9 cellular contexts compared by ENCODE assay signal in the genomic region with DNA sequence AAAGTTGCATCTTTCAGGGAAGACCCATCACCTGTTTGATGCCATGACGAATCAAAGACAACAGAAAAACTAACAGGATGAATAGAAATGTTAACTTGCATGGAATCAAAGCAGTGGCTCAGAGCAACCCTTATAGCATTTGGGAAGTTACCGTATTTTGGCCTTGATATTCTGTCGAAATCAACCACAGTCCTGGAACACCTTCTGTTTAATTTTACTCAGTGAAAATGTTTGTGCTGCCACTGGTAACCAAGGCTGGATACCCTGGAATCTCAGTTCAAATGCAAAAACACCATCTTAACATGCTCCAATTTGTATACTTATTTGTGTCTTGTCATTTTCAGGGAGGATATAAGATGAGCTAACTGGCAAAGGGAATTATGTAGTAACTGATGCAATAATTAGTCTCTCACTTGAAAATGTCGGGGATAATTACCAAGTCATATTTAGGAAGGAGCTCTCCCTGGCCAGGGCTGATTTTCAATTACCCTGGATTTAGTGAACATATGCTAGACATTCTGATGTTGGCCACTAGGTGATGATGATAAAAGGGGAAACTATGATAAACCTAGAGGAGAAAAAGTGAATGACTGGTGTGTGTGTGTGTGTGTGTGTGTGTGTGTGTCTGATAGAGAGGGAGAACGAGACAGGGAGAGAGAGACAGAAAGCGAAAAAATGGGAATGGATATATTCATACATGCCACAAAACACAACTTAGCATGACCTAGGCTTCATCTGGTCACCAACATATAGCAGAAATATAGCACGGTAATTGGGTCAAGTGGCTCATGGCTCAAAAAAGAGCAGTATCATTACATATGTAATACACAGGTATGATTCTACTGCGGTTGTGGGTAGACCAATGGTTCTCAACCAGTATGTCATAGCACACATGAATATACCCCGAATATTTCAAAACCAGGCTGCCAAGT. TPM values are rescaled to one million over a fixed set of nuclear protein-coding genes. Genes with fewer than 3 reads are reported as not detected.
DNase-seq lines count a peak whose midpoint lies in the region; ATAC-seq and TF ChIP-seq lines count a peak whose summit lies in the region.
"Had no signal": no experiment of that assay in that cellular context is flagged by ENCODE, and none has a peak within 500 bp of the region (broad histone marks: within the 10 kb centered on the region; RNA-seq: fewer than 3 reads in every experiment).

No MANE protein-coding gene starts in this region.

- H3K36me3 ChIP-seq in SK-N-SH (replicated peaks in 1 of 2; ENCODE audit: control insufficient read depth in 1 of 2, insufficient read depth in 2 of 2, low read length in 1 of 2) (no peaks in the 10 kb centered on the region), kidney epithelial cell (ENCODE audit: control insufficient read depth, insufficient read depth, low read length) (no peaks in the 10 kb centered on the region), upper lobe of right lung (no peaks in the 10 kb centered on the region)

- POLR2A ChIA-PET in SK-N-SH (lab: Yijun Ruan, JAX): no interaction called here

- H3K27me3 ChIP-seq in SK-N-SH (ENCODE audit: insufficient read depth) (no peaks in the 10 kb centered on the region), kidney epithelial cell (ENCODE audit: control insufficient read depth, insufficient read depth, low read length) (no peaks in the 10 kb centered on the region), upper lobe of right lung (no peaks in the 10 kb centered on the region)

- intact Hi-C loops in upper lobe of right lung (cut with DNase I): no loop called here

- H3K9me3 ChIP-seq in SK-N-SH (no peaks in the 10 kb centered on the region), upper lobe of right lung (no peaks in the 10 kb centered on the region)

- no peak for TF ChIP-seq RAD21 in SK-N-SH (IDR thresholded peaks at IDR 0.05; ENCODE audit: low read length)

- no peaks in the 10 kb centered on the region for H4K20me1 ChIP-seq in SK-N-SH (ENCODE audit: insufficient read depth)

- no peaks in the 10 kb centered on the region for H3K9me2 ChIP-seq in SK-N-SH

- TF ChIP-seq EP300 in SK-N-SH (IDR thresholded peaks at IDR 0.05; ENCODE audit: borderline replicate concordance in 1 of 2, low read depth in 1 of 2, low read length in 1 of 2): no peak

- H3K4me2 ChIP-seq in SK-N-SH: no peak overlapping the region

- peaks cover 1 to 3% of the 10 kb centered on the region in 2 experiments; a peak in 1 of 4 replicates for H3K4me1 ChIP-seq in SK-N-SH (ENCODE audit: control insufficient read depth in 1 of 2, insufficient read depth in 2 of 2, low read depth in 1 of 2, low read length in 1 of 2)
- peaks cover 11% of the 10 kb centered on the region for H3K4me1 ChIP-seq in upper lobe of right lung

- TF ChIP-seq CTCF in SK-N-SH (IDR thresholded peaks at IDR 0.05) (peak; percentile 59), kidney epithelial cell (IDR thresholded peaks at IDR 0.05; ENCODE audit: insufficient read depth, low read length, poor library complexity, severe bottlenecking) (peak; percentile 57), upper lobe of right lung (IDR thresholded peaks at IDR 0.05) (no peak)

- CTCF ChIA-PET in SK-N-SH (lab: Yijun Ruan, JAX): interaction anchor here (0.6 to 2.5 kb wide), 13 partner anchors 9 to 241 kb away, joined by 3 to 12 read pairs (median 3); a partner anchor contains a TSS

- H3K9ac ChIP-seq in SK-N-SH: no peak overlapping the region

- no peak overlapping the region for H2AFZ ChIP-seq in SK-N-SH (ENCODE audit: low read depth)

- H3K4me3 ChIP-seq in SK-N-SH (ENCODE audit: low read depth in 2 of 2, low read length in 1 of 2) (no peak overlapping the region), kidney epithelial cell (ENCODE audit: low read depth, low read length) (no peak overlapping the region), upper lobe of right lung (no peak overlapping the region)

- DNase-seq in DMS 273 treated with DMSO at 0.1 percent for 48 hours (lab: John Stamatoyannopoulos, UW) (peak; percentile 46), SK-N-SH (no peak), kidney epithelial cell (ENCODE audit: low read depth) (no peak), dedifferentiated amniotic fluid mesenchymal stem cell (ENCODE audit: extremely low spot score) (no peak), upper lobe of right lung (no peak), UCSD-AML1 (lab: John Stamatoyannopoulos, UW; ENCODE audit: unreplicated experiment) (no peak)
- DNase-seq in stimulated activated CD4-positive, alpha-beta T cell treated with anti-CD3 and anti-CD28 coated beads, Interleukin-4, amount 100 ng/mL, for 24 hours: no peak

- ATAC-seq in HG03175 (IDR thresholded peaks at IDR 0.05; ENCODE audit: unreplicated experiment) (peak; percentile 52), upper lobe of right lung (no peak)

- 78% methylated on average over 9 of the region's 9 CpGs for WGBS in SK-N-SH (ENCODE audit: low lambda C conversion rate)

- no peaks in the 10 kb centered on the region for H3K79me2 ChIP-seq in SK-N-SH (ENCODE audit: insufficient read depth)

- peaks cover 3% of the 10 kb centered on the region for H3F3A ChIP-seq in SK-N-SH (replicated peaks; ENCODE audit: insufficient read depth)

- no peak overlapping the region for H3K27ac ChIP-seq in SK-N-SH (ENCODE audit: low read depth in 2 of 2, low read length in 1 of 2)
- H3K27ac ChIP-seq in upper lobe of right lung: no peak overlapping the region

TF ChIP-seq in SK-N-SH, 30 proteins besides CTCF, POLR2A, EP300 and RAD21:
- no peak for TF ChIP-seq ELF1 (IDR thresholded peaks at IDR 0.05)
- TF ChIP-seq SIN3A (IDR thresholded peaks at IDR 0.05; ENCODE audit: borderline replicate concordance, low read depth, low read length): no peak
- no peak for TF ChIP-seq TAF1 (IDR thresholded peaks at IDR 0.05; ENCODE audit: borderline replicate concordance, low read depth, low read length)
- TF ChIP-seq, protein P1, sequence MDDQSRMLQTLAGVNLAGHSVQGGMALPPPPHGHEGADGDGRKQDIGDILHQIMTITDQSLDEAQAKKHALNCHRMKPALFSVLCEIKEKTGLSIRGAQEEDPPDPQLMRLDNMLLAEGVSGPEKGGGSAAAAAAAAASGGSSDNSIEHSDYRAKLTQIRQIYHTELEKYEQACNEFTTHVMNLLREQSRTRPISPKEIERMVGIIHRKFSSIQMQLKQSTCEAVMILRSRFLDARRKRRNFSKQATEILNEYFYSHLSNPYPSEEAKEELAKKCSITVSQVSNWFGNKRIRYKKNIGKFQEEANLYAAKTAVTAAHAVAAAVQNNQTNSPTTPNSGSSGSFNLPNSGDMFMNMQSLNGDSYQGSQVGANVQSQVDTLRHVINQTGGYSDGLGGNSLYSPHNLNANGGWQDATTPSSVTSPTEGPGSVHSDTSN (IDR thresholded peaks at IDR 0.05): no peak
- no peak for TF ChIP-seq MXI1 (IDR thresholded peaks at IDR 0.05; ENCODE audit: low read depth, low read length)
- TF ChIP-seq SMC3 (IDR thresholded peaks at IDR 0.05; ENCODE audit: low read depth, low read length): no peak
- TF ChIP-seq, protein P2, sequence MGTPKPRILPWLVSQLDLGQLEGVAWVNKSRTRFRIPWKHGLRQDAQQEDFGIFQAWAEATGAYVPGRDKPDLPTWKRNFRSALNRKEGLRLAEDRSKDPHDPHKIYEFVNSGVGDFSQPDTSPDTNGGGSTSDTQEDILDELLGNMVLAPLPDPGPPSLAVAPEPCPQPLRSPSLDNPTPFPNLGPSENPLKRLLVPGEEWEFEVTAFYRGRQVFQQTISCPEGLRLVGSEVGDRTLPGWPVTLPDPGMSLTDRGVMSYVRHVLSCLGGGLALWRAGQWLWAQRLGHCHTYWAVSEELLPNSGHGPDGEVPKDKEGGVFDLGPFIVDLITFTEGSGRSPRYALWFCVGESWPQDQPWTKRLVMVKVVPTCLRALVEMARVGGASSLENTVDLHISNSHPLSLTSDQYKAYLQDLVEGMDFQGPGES (IDR thresholded peaks at IDR 0.05; ENCODE audit: low read depth, low read length): no peak
- no peak for TF ChIP-seq RFX5 (IDR thresholded peaks at IDR 0.05; ENCODE audit: low read length)
- TF ChIP-seq RCOR1 (IDR thresholded peaks at IDR 0.05; ENCODE audit: low read length): no peak
- no peak for TF ChIP-seq EZH2phosphoT487 (IDR thresholded peaks at IDR 0.05; ENCODE audit: borderline replicate concordance, low read depth)
- TF ChIP-seq, protein P3, sequence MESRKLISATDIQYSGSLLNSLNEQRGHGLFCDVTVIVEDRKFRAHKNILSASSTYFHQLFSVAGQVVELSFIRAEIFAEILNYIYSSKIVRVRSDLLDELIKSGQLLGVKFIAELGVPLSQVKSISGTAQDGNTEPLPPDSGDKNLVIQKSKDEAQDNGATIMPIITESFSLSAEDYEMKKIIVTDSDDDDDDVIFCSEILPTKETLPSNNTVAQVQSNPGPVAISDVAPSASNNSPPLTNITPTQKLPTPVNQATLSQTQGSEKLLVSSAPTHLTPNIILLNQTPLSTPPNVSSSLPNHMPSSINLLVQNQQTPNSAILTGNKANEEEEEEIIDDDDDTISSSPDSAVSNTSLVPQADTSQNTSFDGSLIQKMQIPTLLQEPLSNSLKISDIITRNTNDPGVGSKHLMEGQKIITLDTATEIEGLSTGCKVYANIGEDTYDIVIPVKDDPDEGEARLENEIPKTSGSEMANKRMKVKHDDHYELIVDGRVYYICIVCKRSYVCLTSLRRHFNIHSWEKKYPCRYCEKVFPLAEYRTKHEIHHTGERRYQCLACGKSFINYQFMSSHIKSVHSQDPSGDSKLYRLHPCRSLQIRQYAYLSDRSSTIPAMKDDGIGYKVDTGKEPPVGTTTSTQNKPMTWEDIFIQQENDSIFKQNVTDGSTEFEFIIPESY (IDR thresholded peaks at IDR 0.05; ENCODE audit: borderline replicate concordance, low read depth): no peak
- no peak for TF ChIP-seq GABPA (IDR thresholded peaks at IDR 0.05; ENCODE audit: low read depth)
- TF ChIP-seq FOSL2 (IDR thresholded peaks at IDR 0.05; ENCODE audit: borderline replicate concordance, low read depth): no peak
- TF ChIP-seq RXRA (IDR thresholded peaks at IDR 0.05; ENCODE audit: borderline replicate concordance, low read depth): no peak
- TF ChIP-seq MEF2A (IDR thresholded peaks at IDR 0.05; ENCODE audit: borderline replicate concordance, low read depth): no peak
- TF ChIP-seq, protein P4, sequence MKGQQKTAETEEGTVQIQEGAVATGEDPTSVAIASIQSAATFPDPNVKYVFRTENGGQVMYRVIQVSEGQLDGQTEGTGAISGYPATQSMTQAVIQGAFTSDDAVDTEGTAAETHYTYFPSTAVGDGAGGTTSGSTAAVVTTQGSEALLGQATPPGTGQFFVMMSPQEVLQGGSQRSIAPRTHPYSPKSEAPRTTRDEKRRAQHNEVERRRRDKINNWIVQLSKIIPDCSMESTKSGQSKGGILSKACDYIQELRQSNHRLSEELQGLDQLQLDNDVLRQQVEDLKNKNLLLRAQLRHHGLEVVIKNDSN (IDR thresholded peaks at IDR 0.05; ENCODE audit: borderline replicate concordance, low read depth): no peak
- no peak for TF ChIP-seq TEAD4 (IDR thresholded peaks at IDR 0.05; ENCODE audit: borderline replicate concordance, insufficient read depth)
- TF ChIP-seq POLR2AphosphoS5 (IDR thresholded peaks at IDR 0.05; ENCODE audit: low read depth, low read length): no peak
TF ChIP-seq in SK-N-SH: peak in this region for 0.

RNA-seq across cellular contexts. Expression of a gene that starts 19.0 kb away (rescaled TPM):
- 0.67 and 1.1 TPM in 2 replicates for polyA plus RNA-seq in SK-N-SH (2012; rRNA removed)
- polyA plus RNA-seq in SK-N-SH (2012; cell fraction: cytosol; rRNA removed): 0.42 and 0.49 TPM in 2 replicates
- polyA plus RNA-seq in SK-N-SH (2012; cell fraction: nucleus; rRNA removed): 2.0 and 2.2 TPM in 2 replicates
- total RNA-seq in kidney epithelial cell (10.8 and 13.7 TPM in 2 replicates), upper lobe of right lung (37.2 TPM)
- total RNA-seq: T-helper 1 cell treated with Interleukin-12 subunit alpha and Interleukin-12 subunit beta and Interleukin-4 antibody, amounts not matched to agents 30 ng/mL and 1 ng/mL, for 36 hours had no signal
